In the genomic region with DNA sequence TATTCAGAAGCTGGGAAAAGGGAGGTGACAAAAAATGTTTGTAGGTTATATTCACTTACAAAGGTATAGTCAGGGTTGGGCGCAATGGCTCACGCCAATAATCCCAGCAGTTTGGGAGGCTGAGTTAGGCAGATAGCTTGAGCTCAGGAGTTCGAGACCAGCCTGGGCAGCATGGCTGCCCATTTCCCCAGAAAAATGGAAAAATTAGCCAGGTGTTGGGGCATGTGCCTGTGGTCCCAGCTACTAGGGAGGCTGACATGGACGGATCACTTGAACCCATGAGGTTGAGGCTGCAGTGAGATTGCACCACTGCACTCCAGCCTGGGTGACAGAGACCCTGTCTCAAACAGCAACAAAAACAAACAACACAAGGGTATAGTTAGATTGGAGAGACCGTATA, we compare ENCODE assay signal across 1 cellular context.
TF ChIP-seq lines count a peak whose summit lies in the region.

No MANE protein-coding gene starts in this region.

TF ChIP-seq in K562, 482 proteins besides CTCF, POLR2A, EP300 and RAD21:
- TF ChIP-seq CBFB (CRISPR knock-in tag; IDR thresholded peaks at IDR 0.05) (0 out of 2 replicates have a peak, but pooled peaks have one; percentile 2), SP1 (CRISPR knock-in tag; IDR thresholded peaks at IDR 0.05) (0 out of 2 replicates have a peak, but pooled peaks have one; percentile 31), NBN (IDR thresholded peaks at IDR 0.05; ENCODE audit: low read depth) (no peak), RBFOX2 (IDR thresholded peaks at IDR 0.05; ENCODE audit: low read depth, low read length) (peak; percentile 39; the same call in 1 of the 2 replicates), OTX1 (CRISPR knock-in tag; IDR thresholded peaks at IDR 0.05) (no peak)
- TF ChIP-seq, protein P1, sequence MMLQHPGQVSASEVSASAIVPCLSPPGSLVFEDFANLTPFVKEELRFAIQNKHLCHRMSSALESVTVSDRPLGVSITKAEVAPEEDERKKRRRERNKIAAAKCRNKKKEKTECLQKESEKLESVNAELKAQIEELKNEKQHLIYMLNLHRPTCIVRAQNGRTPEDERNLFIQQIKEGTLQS (IDR thresholded peaks at IDR 0.05), result no peak
- TF ChIP-seq, protein P1 (CRISPR knock-in tag; conservative IDR thresholded peaks at IDR 0.05), result 0 out of 2 replicates have a peak, but pooled peaks have one; percentile 25
- TF ChIP-seq, protein P2, sequence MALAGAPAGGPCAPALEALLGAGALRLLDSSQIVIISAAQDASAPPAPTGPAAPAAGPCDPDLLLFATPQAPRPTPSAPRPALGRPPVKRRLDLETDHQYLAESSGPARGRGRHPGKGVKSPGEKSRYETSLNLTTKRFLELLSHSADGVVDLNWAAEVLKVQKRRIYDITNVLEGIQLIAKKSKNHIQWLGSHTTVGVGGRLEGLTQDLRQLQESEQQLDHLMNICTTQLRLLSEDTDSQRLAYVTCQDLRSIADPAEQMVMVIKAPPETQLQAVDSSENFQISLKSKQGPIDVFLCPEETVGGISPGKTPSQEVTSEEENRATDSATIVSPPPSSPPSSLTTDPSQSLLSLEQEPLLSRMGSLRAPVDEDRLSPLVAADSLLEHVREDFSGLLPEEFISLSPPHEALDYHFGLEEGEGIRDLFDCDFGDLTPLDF (CRISPR knock-in tag; IDR thresholded peaks at IDR 0.05), result peak; percentile 69; the same call in 1 of the 2 replicates
- TF ChIP-seq, protein P3, sequence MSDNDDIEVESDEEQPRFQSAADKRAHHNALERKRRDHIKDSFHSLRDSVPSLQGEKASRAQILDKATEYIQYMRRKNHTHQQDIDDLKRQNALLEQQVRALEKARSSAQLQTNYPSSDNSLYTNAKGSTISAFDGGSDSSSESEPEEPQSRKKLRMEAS (CRISPR knock-in tag; IDR thresholded peaks at IDR 0.05), result peak; percentile 34; the same call in 1 of the 2 replicates
